ENCODE assay signal across 1 cellular context in genomic region chr1:228486596-228487335, GRCh38.
TF ChIP-seq lines count a peak whose summit lies in the region.

No MANE protein-coding gene starts in this region.

TF ChIP-seq in K562, 482 proteins besides CTCF, POLR2A, EP300 and RAD21 (continued from another document and continues in another):
- TF ChIP-seq, protein P1, sequence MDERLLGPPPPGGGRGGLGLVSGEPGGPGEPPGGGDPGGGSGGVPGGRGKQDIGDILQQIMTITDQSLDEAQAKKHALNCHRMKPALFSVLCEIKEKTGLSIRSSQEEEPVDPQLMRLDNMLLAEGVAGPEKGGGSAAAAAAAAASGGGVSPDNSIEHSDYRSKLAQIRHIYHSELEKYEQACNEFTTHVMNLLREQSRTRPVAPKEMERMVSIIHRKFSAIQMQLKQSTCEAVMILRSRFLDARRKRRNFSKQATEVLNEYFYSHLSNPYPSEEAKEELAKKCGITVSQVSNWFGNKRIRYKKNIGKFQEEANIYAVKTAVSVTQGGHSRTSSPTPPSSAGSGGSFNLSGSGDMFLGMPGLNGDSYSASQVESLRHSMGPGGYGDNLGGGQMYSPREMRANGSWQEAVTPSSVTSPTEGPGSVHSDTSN (CRISPR knock-in tag; IDR thresholded peaks at IDR 0.05; ENCODE audit: low read depth) = no peak
- TF ChIP-seq, protein P1 (tag; conservative IDR thresholded peaks at IDR 0.05; ENCODE audit: low read depth) = no peak
- peak; percentile 59 for TF ChIP-seq ELF1 (tag; IDR thresholded peaks at IDR 0.05)
- TF ChIP-seq LCOR (CRISPR knock-in tag; IDR thresholded peaks at IDR 0.05) = no peak; the same call in none of the 2 replicates
- no peak for TF ChIP-seq PCBP2 (IDR thresholded peaks at IDR 0.05; ENCODE audit: low read depth, low read length, poor library complexity, severe bottlenecking)
- TF ChIP-seq BCLAF1 (IDR thresholded peaks at IDR 0.05; ENCODE audit: borderline replicate concordance in 1 of 2, control insufficient read depth in 1 of 2, low read depth in 2 of 2, low read length in 1 of 2) = peak in 1 of 2 experiments; percentile 19; a peak in 1 of 4 replicates
- TF ChIP-seq ATF7 (IDR thresholded peaks at IDR 0.05) = peak; percentile 98
- TF ChIP-seq KDM4B (IDR thresholded peaks at IDR 0.05; ENCODE audit: borderline replicate concordance in 2 of 2, low read depth in 1 of 2) = peak in 1 of 2 experiments; percentile 43; a peak in 1 of 4 replicates
- no peak for TF ChIP-seq MYNN (IDR thresholded peaks at IDR 0.05)
- no peak for TF ChIP-seq MYNN (CRISPR knock-in tag; IDR thresholded peaks at IDR 0.05)
- TF ChIP-seq CXXC5 (CRISPR knock-in tag; IDR thresholded peaks at IDR 0.05) = peak; percentile 98
- peak; percentile 95 for TF ChIP-seq ZNF584 (CRISPR knock-in tag; IDR thresholded peaks at IDR 0.05; ENCODE audit: low read depth)
- peak; percentile 98 for TF ChIP-seq FOXM1 (IDR thresholded peaks at IDR 0.05; ENCODE audit: low read depth)
- peak; percentile 96 for TF ChIP-seq FOXM1 (CRISPR knock-in tag; IDR thresholded peaks at IDR 0.05; ENCODE audit: low read depth)
- TF ChIP-seq MEF2A (IDR thresholded peaks at IDR 0.05; ENCODE audit: control insufficient read depth, low read depth, low read length) = no peak
- TF ChIP-seq TFAM (CRISPR knock-in tag; conservative IDR thresholded peaks at IDR 0.05) = no peak
- no peak for TF ChIP-seq ZNF695 (CRISPR knock-in tag; IDR thresholded peaks at IDR 0.05)
- peak; percentile 97 for TF ChIP-seq CHD1 (IDR thresholded peaks at IDR 0.05; ENCODE audit: low read length)
- peak; percentile 97 for TF ChIP-seq ZNF316 (IDR thresholded peaks at IDR 0.05)
- TF ChIP-seq HNRNPL (IDR thresholded peaks at IDR 0.05; ENCODE audit: low read depth, low read length) = 0 out of 2 replicates have a peak, but pooled peaks have one; percentile 52
- TF ChIP-seq ZFPM2 (CRISPR knock-in tag; IDR thresholded peaks at IDR 0.05) = 0 out of 2 replicates have a peak, but pooled peaks have one; percentile 9
- TF ChIP-seq ZNF76 (CRISPR knock-in tag; IDR thresholded peaks at IDR 0.05; ENCODE audit: borderline replicate concordance) = no peak
- no peak for TF ChIP-seq ZNF174 (CRISPR knock-in tag; IDR thresholded peaks at IDR 0.05)
- peak; percentile 34; the same call in 1 of the 2 replicates for TF ChIP-seq BACH1 (tag; IDR thresholded peaks at IDR 0.05)
- peak; percentile 51; the same call in 1 of the 2 replicates for TF ChIP-seq HCFC1 (IDR thresholded peaks at IDR 0.05; ENCODE audit: low read depth, low read length)
- peak; percentile 92 for TF ChIP-seq EGR1 (conservative IDR thresholded peaks at IDR 0.05)
- no peak for TF ChIP-seq CTCFL (IDR thresholded peaks at IDR 0.05; ENCODE audit: borderline replicate concordance, insufficient read depth, low read depth, low read length, poor library complexity, severe bottlenecking)
- TF ChIP-seq, protein P2, sequence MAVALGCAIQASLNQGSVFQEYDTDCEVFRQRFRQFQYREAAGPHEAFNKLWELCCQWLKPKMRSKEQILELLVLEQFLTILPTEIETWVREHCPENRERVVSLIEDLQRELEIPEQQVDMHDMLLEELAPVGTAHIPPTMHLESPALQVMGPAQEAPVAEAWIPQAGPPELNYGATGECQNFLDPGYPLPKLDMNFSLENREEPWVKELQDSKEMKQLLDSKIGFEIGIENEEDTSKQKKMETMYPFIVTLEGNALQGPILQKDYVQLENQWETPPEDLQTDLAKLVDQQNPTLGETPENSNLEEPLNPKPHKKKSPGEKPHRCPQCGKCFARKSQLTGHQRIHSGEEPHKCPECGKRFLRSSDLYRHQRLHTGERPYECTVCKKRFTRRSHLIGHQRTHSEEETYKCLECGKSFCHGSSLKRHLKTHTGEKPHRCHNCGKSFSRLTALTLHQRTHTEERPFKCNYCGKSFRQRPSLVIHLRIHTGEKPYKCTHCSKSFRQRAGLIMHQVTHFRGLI (CRISPR knock-in tag; IDR thresholded peaks at IDR 0.05) = no peak
- peak; percentile 96 for TF ChIP-seq ATF6 (CRISPR knock-in tag; IDR thresholded peaks at IDR 0.05)
- no peak for TF ChIP-seq DDX20 (tag; IDR thresholded peaks at IDR 0.05; ENCODE audit: low read depth)
- peak; percentile 95; the same call in 1 of the 2 replicates for TF ChIP-seq ZNF766 (CRISPR knock-in tag; conservative IDR thresholded peaks at IDR 0.05)
- no peak for TF ChIP-seq CBX2 (IDR thresholded peaks at IDR 0.05; ENCODE audit: insufficient read depth, low read length, poor library complexity, severe bottlenecking)
- peak; percentile 89 for TF ChIP-seq EP400 (IDR thresholded peaks at IDR 0.05)
- TF ChIP-seq KDM1A (IDR thresholded peaks at IDR 0.05) = 0 out of 4 replicates have a peak, but pooled peaks of 1 of the 2 experiments have one; percentile 5
- peak; percentile 81 for TF ChIP-seq RBFOX2 (IDR thresholded peaks at IDR 0.05; ENCODE audit: low read depth, low read length)
- no peak for TF ChIP-seq NR2F6 (CRISPR knock-in tag; IDR thresholded peaks at IDR 0.05)
- TF ChIP-seq PTRF (tag; IDR thresholded peaks at IDR 0.05) = no peak
- no peak for TF ChIP-seq TAF15 (IDR thresholded peaks at IDR 0.05; ENCODE audit: low read depth, low read length)
- TF ChIP-seq MAFG (tag; conservative IDR thresholded peaks at IDR 0.05) = no peak
- TF ChIP-seq NR4A1 (CRISPR knock-in tag; IDR thresholded peaks at IDR 0.05) = 0 out of 2 replicates have a peak, but pooled peaks have one; percentile 28
- no peak for TF ChIP-seq NR4A1 (tag; IDR thresholded peaks at IDR 0.05)
- TF ChIP-seq ZNF780A (CRISPR knock-in tag; IDR thresholded peaks at IDR 0.05) = no peak
- TF ChIP-seq, protein P3, sequence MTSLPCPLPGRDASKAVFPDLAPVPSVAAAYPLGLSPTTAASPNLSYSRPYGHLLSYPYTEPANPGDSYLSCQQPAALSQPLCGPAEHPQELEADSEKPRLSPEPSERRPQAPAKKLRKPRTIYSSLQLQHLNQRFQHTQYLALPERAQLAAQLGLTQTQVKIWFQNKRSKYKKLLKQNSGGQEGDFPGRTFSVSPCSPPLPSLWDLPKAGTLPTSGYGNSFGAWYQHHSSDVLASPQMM (CRISPR knock-in tag; IDR thresholded peaks at IDR 0.05) = no peak
- no peak for TF ChIP-seq DACH1 (IDR thresholded peaks at IDR 0.05; ENCODE audit: partially characterized antibody)
- TF ChIP-seq, protein P4, sequence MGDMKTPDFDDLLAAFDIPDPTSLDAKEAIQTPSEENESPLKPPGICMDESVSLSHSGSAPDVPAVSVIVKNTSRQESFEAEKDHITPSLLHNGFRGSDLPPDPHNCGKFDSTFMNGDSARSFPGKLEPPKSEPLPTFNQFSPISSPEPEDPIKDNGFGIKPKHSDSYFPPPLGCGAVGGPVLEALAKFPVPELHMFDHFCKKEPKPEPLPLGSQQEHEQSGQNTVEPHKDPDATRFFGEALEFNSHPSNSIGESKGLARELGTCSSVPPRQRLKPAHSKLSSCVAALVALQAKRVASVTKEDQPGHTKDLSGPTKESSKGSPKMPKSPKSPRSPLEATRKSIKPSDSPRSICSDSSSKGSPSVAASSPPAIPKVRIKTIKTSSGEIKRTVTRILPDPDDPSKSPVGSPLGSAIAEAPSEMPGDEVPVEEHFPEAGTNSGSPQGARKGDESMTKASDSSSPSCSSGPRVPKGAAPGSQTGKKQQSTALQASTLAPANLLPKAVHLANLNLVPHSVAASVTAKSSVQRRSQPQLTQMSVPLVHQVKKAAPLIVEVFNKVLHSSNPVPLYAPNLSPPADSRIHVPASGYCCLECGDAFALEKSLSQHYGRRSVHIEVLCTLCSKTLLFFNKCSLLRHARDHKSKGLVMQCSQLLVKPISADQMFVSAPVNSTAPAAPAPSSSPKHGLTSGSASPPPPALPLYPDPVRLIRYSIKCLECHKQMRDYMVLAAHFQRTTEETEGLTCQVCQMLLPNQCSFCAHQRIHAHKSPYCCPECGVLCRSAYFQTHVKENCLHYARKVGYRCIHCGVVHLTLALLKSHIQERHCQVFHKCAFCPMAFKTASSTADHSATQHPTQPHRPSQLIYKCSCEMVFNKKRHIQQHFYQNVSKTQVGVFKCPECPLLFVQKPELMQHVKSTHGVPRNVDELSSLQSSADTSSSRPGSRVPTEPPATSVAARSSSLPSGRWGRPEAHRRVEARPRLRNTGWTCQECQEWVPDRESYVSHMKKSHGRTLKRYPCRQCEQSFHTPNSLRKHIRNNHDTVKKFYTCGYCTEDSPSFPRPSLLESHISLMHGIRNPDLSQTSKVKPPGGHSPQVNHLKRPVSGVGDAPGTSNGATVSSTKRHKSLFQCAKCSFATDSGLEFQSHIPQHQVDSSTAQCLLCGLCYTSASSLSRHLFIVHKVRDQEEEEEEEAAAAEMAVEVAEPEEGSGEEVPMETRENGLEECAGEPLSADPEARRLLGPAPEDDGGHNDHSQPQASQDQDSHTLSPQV (IDR thresholded peaks at IDR 0.05) = no peak
- no peak for TF ChIP-seq CSDE1 (IDR thresholded peaks at IDR 0.05)
- peak; percentile 92 for TF ChIP-seq E2F4 (CRISPR knock-in tag; IDR thresholded peaks at IDR 0.05; ENCODE audit: low read depth)
